8 cellular contexts compared by ENCODE assay signal in the genomic region with DNA sequence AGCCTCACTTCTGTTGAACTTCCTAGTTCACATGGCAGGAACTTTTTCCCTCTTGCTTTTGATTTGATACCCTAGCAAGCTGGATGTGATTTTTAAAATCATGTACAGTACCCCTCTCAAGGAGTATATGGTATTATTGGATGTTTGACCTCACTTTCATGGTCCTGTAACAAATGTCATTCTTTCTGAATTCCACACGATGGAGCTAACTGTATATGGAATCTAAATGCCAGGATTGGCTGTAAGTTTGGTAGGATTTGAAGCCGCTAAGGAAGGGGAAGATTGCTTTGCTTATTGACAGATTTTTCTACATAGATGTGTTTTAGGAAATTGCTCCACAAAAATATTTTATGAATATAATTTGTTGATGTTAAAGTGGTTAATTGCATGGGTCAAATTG. TPM values are rescaled to one million over a fixed set of nuclear protein-coding genes. Genes with fewer than 3 reads are reported as not detected.
DNase-seq lines count a peak whose midpoint lies in the region.

No MANE protein-coding gene starts in this region.

- DNase-seq in AG08395 (ENCODE audit: low spot score) (peak; percentile 62), H4 (ENCODE audit: low spot score) (peak; percentile 45), SHP77 treated with DMSO at 0.1 percent for 48 hours (lab: John Stamatoyannopoulos, UW) (peak; percentile 29), glomerular visceral epithelial cell (ENCODE audit: extremely low spot score) (peak; percentile 47), superior temporal gyrus (ENCODE audit: extremely low spot score) (peak; percentile 79), NCI-H226 (no peak), UCSD-AML1 (lab: John Stamatoyannopoulos, UW; ENCODE audit: unreplicated experiment) (no peak)
- no peak for DNase-seq in activated CD4-positive, alpha-beta T cell treated with anti-CD3 and anti-CD28 coated beads, Interleukin-2, amount 50 U/mL, for 1 hour

RNA-seq across cellular contexts. Expression of a gene that starts 18.3 kb away (rescaled TPM):
- 28.6 and 30.6 TPM in 2 replicates for total RNA-seq in H4 (2014; rRNA removed; shearing (Covaris generic))

RNA-seq across cellular contexts. Expression of a gene that starts 18.4 kb away (rescaled TPM):
- total RNA-seq in H4 (2014; rRNA removed; shearing (Covaris generic)), result 4.6 and 5.6 TPM in 2 replicates

Comparison
In these comparisons a context has a peak if more than half of its experiments do, and no peak if none do; other contexts are left out.
1. DNase-seq: peak in AG08395 (single experiment), H4 (single experiment), SHP77 treated with DMSO at 0.1 percent for 48 hours (single experiment), glomerular visceral epithelial cell (single experiment) and superior temporal gyrus (single experiment); none in activated CD4-positive, alpha-beta T cell treated with anti-CD3 and anti-CD28 coated beads, Interleukin-2, amount 50 U/mL, for 1 hour (single experiment), NCI-H226 (single experiment) and UCSD-AML1 (single experiment).